In genomic region chr6:71290611-71291010, GRCh38 we compare ENCODE assay signal across 10 cellular contexts. TPM values are rescaled to one million over a fixed set of nuclear protein-coding genes. Genes with fewer than 3 reads are reported as not detected.
DNase-seq lines count a peak whose midpoint lies in the region; ATAC-seq and TF ChIP-seq lines count a peak whose summit lies in the region.
"Had no signal": no experiment of that assay in that cellular context is flagged by ENCODE, and none has a peak within 500 bp of the region (broad histone marks: within the 10 kb centered on the region; RNA-seq: fewer than 3 reads in every experiment).

No MANE protein-coding gene starts in this region.

- H3K4me3 Mint-ChIP-seq in activated CD8-positive, alpha-beta T cell treated with anti-CD3 and anti-CD28 coated beads, Interleukin-2, amount 10 ng/mL, durations not matched to agents 7 days and 5 days = peak overlapping the region; percentile 75

- intact Hi-C loops in heart right ventricle (cut with DNase I) (loop anchor here in 2 of 10 donors (5.0 kb wide), 2 partner anchors 47 to 57 kb away; no protein-coding TSS in a partner anchor), Right ventricle myocardium superior (cut with DNase I) (no loop called here), lower lobe of right lung (cut with DNase I) (no loop called here)

- H3K27me3 ChIP-seq in heart right ventricle = no peaks in the 10 kb centered on the region
- H3K27me3 ChIP-seq in lower lobe of right lung (ENCODE audit: low read depth) = no peaks in the 10 kb centered on the region
- no peaks in the 10 kb centered on the region for H3K27me3 ChIP-seq in tibial nerve

- peaks cover 2% of the 10 kb centered on the region for H3K27me3 Mint-ChIP-seq in activated CD8-positive, alpha-beta T cell treated with anti-CD3 and anti-CD28 coated beads, Interleukin-2, amount 10 ng/mL, durations not matched to agents 7 days and 5 days (ENCODE audit: low read depth)

- peaks cover 33% of the 10 kb centered on the region for H3K4me1 Mint-ChIP-seq in activated CD8-positive, alpha-beta T cell treated with anti-CD3 and anti-CD28 coated beads, Interleukin-2, amount 10 ng/mL, durations not matched to agents 7 days and 5 days (ENCODE audit: low read depth)

- POLR2A ChIA-PET in activated CD8-positive, alpha-beta T cell treated with anti-CD3 and anti-CD28 coated beads, Interleukin-2, amount 10 ng/mL, durations not matched to agents 7 days and 5 days (lab: Charles Lee) = no interaction called here

- H3K4me1 ChIP-seq in heart right ventricle = peaks cover 0 to 67% (median 43%) of the 10 kb centered on the region in 9 donors
- peaks cover 36% of the 10 kb centered on the region for H3K4me1 ChIP-seq in lower lobe of right lung
- H3K4me1 ChIP-seq in tibial nerve = peaks cover 0 to 60% (median 12%) of the 10 kb centered on the region in 4 donors

- CTCF ChIA-PET in activated CD8-positive, alpha-beta T cell treated with anti-CD3 and anti-CD28 coated beads, Interleukin-2, amount 10 ng/mL, durations not matched to agents 7 days and 5 days (lab: Charles Lee) = no interaction called here

- TF ChIP-seq POLR2A in tibial nerve (IDR thresholded peaks at IDR 0.05) = no peak

- no peak overlapping the region for H3K27ac ChIP-seq in heart right ventricle
- no peak overlapping the region for H3K27ac ChIP-seq in lower lobe of right lung
- H3K27ac ChIP-seq in tibial nerve = peak overlapping the region in 3 of 4 donors; percentile 1 to 99 (median 95)

- H3K27ac Mint-ChIP-seq in activated CD8-positive, alpha-beta T cell treated with anti-CD3 and anti-CD28 coated beads, Interleukin-2, amount 10 ng/mL, durations not matched to agents 7 days and 5 days = no peak overlapping the region

- WGBS in heart right ventricle, 2 donors = 86 to 93% methylated on average over 2 of the region's 2 CpGs
- WGBS in tibial nerve, 2 donors = 83 to 87% methylated on average over 2 of the region's 2 CpGs

- TF ChIP-seq CTCF in heart right ventricle (IDR thresholded peaks at IDR 0.05) = no peak
- TF ChIP-seq CTCF in lower lobe of right lung (IDR thresholded peaks at IDR 0.05) = no peak
- TF ChIP-seq CTCF in tibial nerve (IDR thresholded peaks at IDR 0.05) = no peak

- H3K9me3 Mint-ChIP-seq in activated CD8-positive, alpha-beta T cell treated with anti-CD3 and anti-CD28 coated beads, Interleukin-2, amount 10 ng/mL, durations not matched to agents 7 days and 5 days (ENCODE audit: insufficient read depth) = no peaks in the 10 kb centered on the region

- H3K36me3 Mint-ChIP-seq in activated CD8-positive, alpha-beta T cell treated with anti-CD3 and anti-CD28 coated beads, Interleukin-2, amount 10 ng/mL, durations not matched to agents 7 days and 5 days (ENCODE audit: low read depth) = peaks cover 23% of the 10 kb centered on the region

- no peaks in the 10 kb centered on the region for H3K9me3 ChIP-seq in heart right ventricle
- H3K9me3 ChIP-seq in lower lobe of right lung = no peaks in the 10 kb centered on the region
- H3K9me3 ChIP-seq in tibial nerve = no peaks in the 10 kb centered on the region

- TF ChIP-seq EP300 in tibial nerve (IDR thresholded peaks at IDR 0.05) = no peak

- H3K36me3 ChIP-seq in heart right ventricle (peaks cover 0 to 28% (median 2%) of the 10 kb centered on the region in 9 donors), lower lobe of right lung (peaks cover 5% of the 10 kb centered on the region), tibial nerve (peaks cover 0 to 13% (median 0%) of the 10 kb centered on the region in 3 donors)

- DNase-seq in heart right ventricle (no peak), Right ventricle myocardium superior (no peak), lower lobe of right lung (no peak), tibial nerve (ENCODE audit: low spot score in 2 of 2) (no peak), NCI-H2227 (lab: John Stamatoyannopoulos, UW; ENCODE audit: unreplicated experiment) (no peak)
- DNase-seq in activated CD8-positive, alpha-beta T cell treated with anti-CD3 and anti-CD28 coated beads, Interleukin-2, amount 10 ng/mL, durations not matched to agents 7 days and 5 days = no peak
- DNase-seq: NCI-H524 treated with DMSO at 0.1 percent for 48 hours; stimulated activated naive CD4-positive, alpha-beta T cell had no signal

- ATAC-seq in heart right ventricle = no peak
- ATAC-seq in Right ventricle myocardium superior (ENCODE audit: poor library complexity) = no peak
- no peak for ATAC-seq in activated CD8-positive, alpha-beta T cell treated with anti-CD3 and anti-CD28 coated beads, Interleukin-2, amount 10 ng/mL, durations not matched to agents 7 days and 5 days
- no peak for ATAC-seq in lower lobe of right lung
- no peak for ATAC-seq in GM21786 (IDR thresholded peaks at IDR 0.05; ENCODE audit: unreplicated experiment)
- ATAC-seq in GM19035 (IDR thresholded peaks at IDR 0.05; ENCODE audit: unreplicated experiment) = no peak

- peak overlapping the region in 8 of 10 donors; percentile 1 to 94 (median 82) for H3K4me3 ChIP-seq in heart right ventricle
- peak overlapping the region; percentile 71 for H3K4me3 ChIP-seq in lower lobe of right lung
- peak overlapping the region; percentile 50 to 85 (median 72) for H3K4me3 ChIP-seq in tibial nerve

RNA-seq across cellular contexts. Expression of gene OGFRL1, which starts 2.0 kb away (rescaled TPM):
- total RNA-seq in heart right ventricle = 10 to 100 TPM in 4 of 10 donors, 1 to 10 TPM in 6; 5.3 to 12.9 (median 9.1) TPM
- polyA plus RNA-seq in heart right ventricle = 1 to 10 TPM; 2.4 to 6.6 TPM
- 7.7 TPM for total RNA-seq in Right ventricle myocardium superior
- 1 to 10 TPM; 8.4 to 8.8 TPM for total RNA-seq in activated CD8-positive, alpha-beta T cell treated with anti-CD3 and anti-CD28 coated beads, Interleukin-2, amount 10 ng/mL, durations not matched to agents 7 days and 5 days
- total RNA-seq in lower lobe of right lung = 26.9 TPM
- total RNA-seq in tibial nerve = 100 to 1,000 TPM in 2 of 4 donors, 10 to 100 TPM in 2; 76.5 to 130 (median 92.2) TPM

Comparison
In these comparisons a context has a peak if more than half of its experiments do, and no peak if none do; other contexts are left out.
1. H3K27ac ChIP-seq: peak in tibial nerve (3 of 4); none in heart right ventricle (0 of 10) and lower lobe of right lung (single experiment).
2. Peak in every context shown above with its lines, with median percentiles within 50 percentile points of each other: H3K4me3 ChIP-seq.